ENCODE assay signal across 1 cellular context in the genomic region with DNA sequence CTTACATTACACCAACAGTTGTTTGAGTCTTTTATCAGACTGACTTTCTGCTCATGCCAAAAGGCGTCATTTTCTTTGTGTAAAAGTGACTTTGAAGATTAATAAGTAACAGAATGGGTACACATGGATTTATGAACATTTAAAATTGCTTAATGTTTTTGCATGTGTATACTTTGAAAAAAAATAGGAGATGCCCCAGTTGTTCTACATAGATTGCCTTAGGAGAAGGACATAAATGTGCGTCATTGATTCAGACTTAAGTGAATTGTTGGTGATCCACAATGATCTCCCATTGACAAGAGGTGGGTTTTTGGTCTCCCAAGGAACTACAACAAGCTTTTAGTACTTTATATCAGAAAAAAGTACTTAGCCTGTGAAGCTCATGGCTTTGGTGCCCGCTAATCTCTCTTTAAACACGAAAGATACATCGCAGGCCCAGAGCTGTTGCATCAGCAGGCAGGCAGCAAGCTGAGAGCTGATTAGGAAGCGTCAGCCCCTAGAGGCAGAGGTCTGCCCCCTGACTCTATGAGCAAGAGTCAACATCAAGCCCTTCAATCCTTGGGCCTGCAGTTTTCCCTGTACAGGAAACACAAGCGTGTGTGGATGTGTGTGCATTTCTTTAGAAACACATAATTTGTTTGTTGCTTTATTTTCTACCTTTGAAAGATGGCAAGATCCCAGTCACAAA.
A peak's percentile ranks its signal among the peaks of the same experiment; 100 is the strongest.
TF ChIP-seq lines count a peak whose summit lies in the region.

No MANE protein-coding gene starts in this region.

TF ChIP-seq in HepG2, 621 proteins besides CTCF, POLR2A, EP300 and RAD21 (continued from another document and continues in another):
- TF ChIP-seq, protein P1, sequence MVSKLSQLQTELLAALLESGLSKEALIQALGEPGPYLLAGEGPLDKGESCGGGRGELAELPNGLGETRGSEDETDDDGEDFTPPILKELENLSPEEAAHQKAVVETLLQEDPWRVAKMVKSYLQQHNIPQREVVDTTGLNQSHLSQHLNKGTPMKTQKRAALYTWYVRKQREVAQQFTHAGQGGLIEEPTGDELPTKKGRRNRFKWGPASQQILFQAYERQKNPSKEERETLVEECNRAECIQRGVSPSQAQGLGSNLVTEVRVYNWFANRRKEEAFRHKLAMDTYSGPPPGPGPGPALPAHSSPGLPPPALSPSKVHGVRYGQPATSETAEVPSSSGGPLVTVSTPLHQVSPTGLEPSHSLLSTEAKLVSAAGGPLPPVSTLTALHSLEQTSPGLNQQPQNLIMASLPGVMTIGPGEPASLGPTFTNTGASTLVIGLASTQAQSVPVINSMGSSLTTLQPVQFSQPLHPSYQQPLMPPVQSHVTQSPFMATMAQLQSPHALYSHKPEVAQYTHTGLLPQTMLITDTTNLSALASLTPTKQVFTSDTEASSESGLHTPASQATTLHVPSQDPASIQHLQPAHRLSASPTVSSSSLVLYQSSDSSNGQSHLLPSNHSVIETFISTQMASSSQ (IDR thresholded peaks at IDR 0.05; ENCODE audit: low read depth), result no peak; the same call in 1 of the 2 replicates
- TF ChIP-seq, protein P1 (CRISPR knock-in tag; IDR thresholded peaks at IDR 0.05; ENCODE audit: borderline replicate concordance), result peak; percentile 70; the same call in 1 of the 2 replicates
- TF ChIP-seq, protein P2, sequence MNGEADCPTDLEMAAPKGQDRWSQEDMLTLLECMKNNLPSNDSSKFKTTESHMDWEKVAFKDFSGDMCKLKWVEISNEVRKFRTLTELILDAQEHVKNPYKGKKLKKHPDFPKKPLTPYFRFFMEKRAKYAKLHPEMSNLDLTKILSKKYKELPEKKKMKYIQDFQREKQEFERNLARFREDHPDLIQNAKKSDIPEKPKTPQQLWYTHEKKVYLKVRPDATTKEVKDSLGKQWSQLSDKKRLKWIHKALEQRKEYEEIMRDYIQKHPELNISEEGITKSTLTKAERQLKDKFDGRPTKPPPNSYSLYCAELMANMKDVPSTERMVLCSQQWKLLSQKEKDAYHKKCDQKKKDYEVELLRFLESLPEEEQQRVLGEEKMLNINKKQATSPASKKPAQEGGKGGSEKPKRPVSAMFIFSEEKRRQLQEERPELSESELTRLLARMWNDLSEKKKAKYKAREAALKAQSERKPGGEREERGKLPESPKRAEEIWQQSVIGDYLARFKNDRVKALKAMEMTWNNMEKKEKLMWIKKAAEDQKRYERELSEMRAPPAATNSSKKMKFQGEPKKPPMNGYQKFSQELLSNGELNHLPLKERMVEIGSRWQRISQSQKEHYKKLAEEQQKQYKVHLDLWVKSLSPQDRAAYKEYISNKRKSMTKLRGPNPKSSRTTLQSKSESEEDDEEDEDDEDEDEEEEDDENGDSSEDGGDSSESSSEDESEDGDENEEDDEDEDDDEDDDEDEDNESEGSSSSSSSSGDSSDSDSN (CRISPR knock-in tag; IDR thresholded peaks at IDR 0.05), result peak; percentile 31; the same call in 1 of the 2 replicates
- no peak for TF ChIP-seq ZNF557 (CRISPR knock-in tag; IDR thresholded peaks at IDR 0.05)
- no peak for TF ChIP-seq TBL1XR1 (IDR thresholded peaks at IDR 0.05; ENCODE audit: borderline replicate concordance, low read length, partially characterized antibody)
- no peak; the same call in 1 of the 2 replicates for TF ChIP-seq MTA1 (CRISPR knock-in tag; IDR thresholded peaks at IDR 0.05; ENCODE audit: borderline replicate concordance)
- no peak for TF ChIP-seq ZNF335 (CRISPR knock-in tag; IDR thresholded peaks at IDR 0.05)
- TF ChIP-seq SALL2 (CRISPR knock-in tag; IDR thresholded peaks at IDR 0.05), result 0 out of 2 replicates have a peak, but pooled peaks have one; percentile 18
- TF ChIP-seq HDAC2 (CRISPR knock-in tag; IDR thresholded peaks at IDR 0.05), result peak; percentile 77; the same call in 1 of the 2 replicates
- TF ChIP-seq FOXO1 (CRISPR knock-in tag; IDR thresholded peaks at IDR 0.05), result peak; percentile 72
- TF ChIP-seq MEIS2 (CRISPR knock-in tag; IDR thresholded peaks at IDR 0.05), result peak; percentile 38; the same call in 1 of the 2 replicates
- TF ChIP-seq TCF7L2 (IDR thresholded peaks at IDR 0.05; ENCODE audit: low read depth, low read length), result no peak
- peak; percentile 64; the same call in 1 of the 2 replicates for TF ChIP-seq IRF2 (CRISPR knock-in tag; IDR thresholded peaks at IDR 0.05)
- peak; percentile 40 for TF ChIP-seq NCOA2 (CRISPR knock-in tag; IDR thresholded peaks at IDR 0.05)
- TF ChIP-seq ESRRA (CRISPR knock-in tag; IDR thresholded peaks at IDR 0.05; ENCODE audit: low read depth), result peak; percentile 60; the same call in 1 of the 2 replicates
- peak; percentile 72 for TF ChIP-seq THAP11 (CRISPR knock-in tag; IDR thresholded peaks at IDR 0.05)
- peak; percentile 63; the same call in 1 of the 2 replicates for TF ChIP-seq SNAI1 (CRISPR knock-in tag; IDR thresholded peaks at IDR 0.05; ENCODE audit: borderline replicate concordance)
- peak; percentile 43 for TF ChIP-seq RARA (CRISPR knock-in tag; IDR thresholded peaks at IDR 0.05)
- no peak for TF ChIP-seq ZNF839 (CRISPR knock-in tag; IDR thresholded peaks at IDR 0.05; ENCODE audit: borderline replicate concordance)
- TF ChIP-seq, protein P3, sequence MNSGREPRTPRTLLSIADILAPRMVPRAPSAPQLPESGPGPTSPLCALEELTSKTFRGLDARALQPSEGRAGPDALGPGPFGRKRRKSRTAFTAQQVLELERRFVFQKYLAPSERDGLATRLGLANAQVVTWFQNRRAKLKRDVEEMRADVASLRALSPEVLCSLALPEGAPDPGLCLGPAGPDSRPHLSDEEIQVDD (CRISPR knock-in tag; IDR thresholded peaks at IDR 0.05; ENCODE audit: borderline replicate concordance), result no peak
- TF ChIP-seq EED (CRISPR knock-in tag; IDR thresholded peaks at IDR 0.05), result no peak
- peak; percentile 66 for TF ChIP-seq KAT8 (CRISPR knock-in tag; IDR thresholded peaks at IDR 0.05)
- TF ChIP-seq SAP130 (CRISPR knock-in tag; IDR thresholded peaks at IDR 0.05; ENCODE audit: low read depth), result peak; percentile 82
- no peak for TF ChIP-seq CC2D1A (CRISPR knock-in tag; IDR thresholded peaks at IDR 0.05)
- peak; percentile 81; the same call in 1 of the 2 replicates for TF ChIP-seq SALL1 (CRISPR knock-in tag; IDR thresholded peaks at IDR 0.05)
- TF ChIP-seq MEF2D (CRISPR knock-in tag; IDR thresholded peaks at IDR 0.05), result peak; percentile 21; the same call in 1 of the 2 replicates
- TF ChIP-seq ZNF354B (CRISPR knock-in tag; IDR thresholded peaks at IDR 0.05), result no peak
- peak; percentile 86 for TF ChIP-seq FOXA3 (CRISPR knock-in tag; IDR thresholded peaks at IDR 0.05)
- TF ChIP-seq SATB2 (CRISPR knock-in tag; IDR thresholded peaks at IDR 0.05), result 0 out of 2 replicates have a peak, but pooled peaks have one; percentile 56
- TF ChIP-seq TARDBP (CRISPR knock-in tag; IDR thresholded peaks at IDR 0.05), result peak; percentile 80
- TF ChIP-seq ZBTB7B (CRISPR knock-in tag; IDR thresholded peaks at IDR 0.05), result peak; percentile 92
- peak; percentile 56; the same call in 1 of the 2 replicates for TF ChIP-seq YEATS4 (CRISPR knock-in tag; IDR thresholded peaks at IDR 0.05; ENCODE audit: borderline replicate concordance)
- TF ChIP-seq, protein P4, sequence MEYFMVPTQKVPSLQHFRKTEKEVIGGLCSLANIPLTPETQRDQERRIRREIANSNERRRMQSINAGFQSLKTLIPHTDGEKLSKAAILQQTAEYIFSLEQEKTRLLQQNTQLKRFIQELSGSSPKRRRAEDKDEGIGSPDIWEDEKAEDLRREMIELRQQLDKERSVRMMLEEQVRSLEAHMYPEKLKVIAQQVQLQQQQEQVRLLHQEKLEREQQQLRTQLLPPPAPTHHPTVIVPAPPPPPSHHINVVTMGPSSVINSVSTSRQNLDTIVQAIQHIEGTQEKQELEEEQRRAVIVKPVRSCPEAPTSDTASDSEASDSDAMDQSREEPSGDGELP (IDR thresholded peaks at IDR 0.05; ENCODE audit: borderline replicate concordance, low read depth), result peak; percentile 50; the same call in 1 of the 2 replicates
- TF ChIP-seq, protein P5, sequence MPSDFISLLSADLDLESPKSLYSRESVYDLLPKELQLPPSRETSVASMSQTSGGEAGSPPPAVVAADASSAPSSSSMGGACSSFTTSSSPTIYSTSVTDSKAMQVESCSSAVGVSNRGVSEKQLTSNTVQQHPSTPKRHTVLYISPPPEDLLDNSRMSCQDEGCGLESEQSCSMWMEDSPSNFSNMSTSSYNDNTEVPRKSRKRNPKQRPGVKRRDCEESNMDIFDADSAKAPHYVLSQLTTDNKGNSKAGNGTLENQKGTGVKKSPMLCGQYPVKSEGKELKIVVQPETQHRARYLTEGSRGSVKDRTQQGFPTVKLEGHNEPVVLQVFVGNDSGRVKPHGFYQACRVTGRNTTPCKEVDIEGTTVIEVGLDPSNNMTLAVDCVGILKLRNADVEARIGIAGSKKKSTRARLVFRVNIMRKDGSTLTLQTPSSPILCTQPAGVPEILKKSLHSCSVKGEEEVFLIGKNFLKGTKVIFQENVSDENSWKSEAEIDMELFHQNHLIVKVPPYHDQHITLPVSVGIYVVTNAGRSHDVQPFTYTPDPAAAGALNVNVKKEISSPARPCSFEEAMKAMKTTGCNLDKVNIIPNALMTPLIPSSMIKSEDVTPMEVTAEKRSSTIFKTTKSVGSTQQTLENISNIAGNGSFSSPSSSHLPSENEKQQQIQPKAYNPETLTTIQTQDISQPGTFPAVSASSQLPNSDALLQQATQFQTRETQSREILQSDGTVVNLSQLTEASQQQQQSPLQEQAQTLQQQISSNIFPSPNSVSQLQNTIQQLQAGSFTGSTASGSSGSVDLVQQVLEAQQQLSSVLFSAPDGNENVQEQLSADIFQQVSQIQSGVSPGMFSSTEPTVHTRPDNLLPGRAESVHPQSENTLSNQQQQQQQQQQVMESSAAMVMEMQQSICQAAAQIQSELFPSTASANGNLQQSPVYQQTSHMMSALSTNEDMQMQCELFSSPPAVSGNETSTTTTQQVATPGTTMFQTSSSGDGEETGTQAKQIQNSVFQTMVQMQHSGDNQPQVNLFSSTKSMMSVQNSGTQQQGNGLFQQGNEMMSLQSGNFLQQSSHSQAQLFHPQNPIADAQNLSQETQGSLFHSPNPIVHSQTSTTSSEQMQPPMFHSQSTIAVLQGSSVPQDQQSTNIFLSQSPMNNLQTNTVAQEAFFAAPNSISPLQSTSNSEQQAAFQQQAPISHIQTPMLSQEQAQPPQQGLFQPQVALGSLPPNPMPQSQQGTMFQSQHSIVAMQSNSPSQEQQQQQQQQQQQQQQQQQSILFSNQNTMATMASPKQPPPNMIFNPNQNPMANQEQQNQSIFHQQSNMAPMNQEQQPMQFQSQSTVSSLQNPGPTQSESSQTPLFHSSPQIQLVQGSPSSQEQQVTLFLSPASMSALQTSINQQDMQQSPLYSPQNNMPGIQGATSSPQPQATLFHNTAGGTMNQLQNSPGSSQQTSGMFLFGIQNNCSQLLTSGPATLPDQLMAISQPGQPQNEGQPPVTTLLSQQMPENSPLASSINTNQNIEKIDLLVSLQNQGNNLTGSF (CRISPR knock-in tag; IDR thresholded peaks at IDR 0.05), result no peak
- TF ChIP-seq, protein P6, sequence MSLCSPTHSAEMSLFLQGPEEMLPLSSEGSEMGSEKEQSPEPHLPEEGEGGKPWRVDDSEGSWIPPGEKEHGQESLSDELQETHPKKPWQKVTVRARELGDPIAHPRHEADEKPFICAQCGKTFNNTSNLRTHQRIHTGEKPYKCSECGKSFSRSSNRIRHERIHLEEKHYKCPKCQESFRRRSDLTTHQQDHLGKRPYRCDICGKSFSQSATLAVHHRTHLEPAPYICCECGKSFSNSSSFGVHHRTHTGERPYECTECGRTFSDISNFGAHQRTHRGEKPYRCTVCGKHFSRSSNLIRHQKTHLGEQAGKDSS (CRISPR knock-in tag; IDR thresholded peaks at IDR 0.05; ENCODE audit: borderline replicate concordance, low read depth), result 0 out of 2 replicates have a peak, but pooled peaks have one; percentile 68
- peak; percentile 38; the same call in 1 of the 2 replicates for TF ChIP-seq HNF4A (CRISPR knock-in tag; IDR thresholded peaks at IDR 0.05)
- TF ChIP-seq, protein P7, sequence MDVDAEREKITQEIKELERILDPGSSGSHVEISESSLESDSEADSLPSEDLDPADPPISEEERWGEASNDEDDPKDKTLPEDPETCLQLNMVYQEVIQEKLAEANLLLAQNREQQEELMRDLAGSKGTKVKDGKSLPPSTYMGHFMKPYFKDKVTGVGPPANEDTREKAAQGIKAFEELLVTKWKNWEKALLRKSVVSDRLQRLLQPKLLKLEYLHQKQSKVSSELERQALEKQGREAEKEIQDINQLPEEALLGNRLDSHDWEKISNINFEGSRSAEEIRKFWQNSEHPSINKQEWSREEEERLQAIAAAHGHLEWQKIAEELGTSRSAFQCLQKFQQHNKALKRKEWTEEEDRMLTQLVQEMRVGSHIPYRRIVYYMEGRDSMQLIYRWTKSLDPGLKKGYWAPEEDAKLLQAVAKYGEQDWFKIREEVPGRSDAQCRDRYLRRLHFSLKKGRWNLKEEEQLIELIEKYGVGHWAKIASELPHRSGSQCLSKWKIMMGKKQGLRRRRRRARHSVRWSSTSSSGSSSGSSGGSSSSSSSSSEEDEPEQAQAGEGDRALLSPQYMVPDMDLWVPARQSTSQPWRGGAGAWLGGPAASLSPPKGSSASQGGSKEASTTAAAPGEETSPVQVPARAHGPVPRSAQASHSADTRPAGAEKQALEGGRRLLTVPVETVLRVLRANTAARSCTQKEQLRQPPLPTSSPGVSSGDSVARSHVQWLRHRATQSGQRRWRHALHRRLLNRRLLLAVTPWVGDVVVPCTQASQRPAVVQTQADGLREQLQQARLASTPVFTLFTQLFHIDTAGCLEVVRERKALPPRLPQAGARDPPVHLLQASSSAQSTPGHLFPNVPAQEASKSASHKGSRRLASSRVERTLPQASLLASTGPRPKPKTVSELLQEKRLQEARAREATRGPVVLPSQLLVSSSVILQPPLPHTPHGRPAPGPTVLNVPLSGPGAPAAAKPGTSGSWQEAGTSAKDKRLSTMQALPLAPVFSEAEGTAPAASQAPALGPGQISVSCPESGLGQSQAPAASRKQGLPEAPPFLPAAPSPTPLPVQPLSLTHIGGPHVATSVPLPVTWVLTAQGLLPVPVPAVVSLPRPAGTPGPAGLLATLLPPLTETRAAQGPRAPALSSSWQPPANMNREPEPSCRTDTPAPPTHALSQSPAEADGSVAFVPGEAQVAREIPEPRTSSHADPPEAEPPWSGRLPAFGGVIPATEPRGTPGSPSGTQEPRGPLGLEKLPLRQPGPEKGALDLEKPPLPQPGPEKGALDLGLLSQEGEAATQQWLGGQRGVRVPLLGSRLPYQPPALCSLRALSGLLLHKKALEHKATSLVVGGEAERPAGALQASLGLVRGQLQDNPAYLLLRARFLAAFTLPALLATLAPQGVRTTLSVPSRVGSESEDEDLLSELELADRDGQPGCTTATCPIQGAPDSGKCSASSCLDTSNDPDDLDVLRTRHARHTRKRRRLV (CRISPR knock-in tag; IDR thresholded peaks at IDR 0.05), result peak; percentile 60
- peak; percentile 82 for TF ChIP-seq ASH2L (IDR thresholded peaks at IDR 0.05; ENCODE audit: insufficient read length, low read depth, low read length)
- TF ChIP-seq POLR2G (IDR thresholded peaks at IDR 0.05; ENCODE audit: low read depth, low read length), result peak; percentile 68
- TF ChIP-seq ZNF382 (CRISPR knock-in tag; IDR thresholded peaks at IDR 0.05; ENCODE audit: borderline replicate concordance), result no peak
- peak; percentile 69; the same call in 1 of the 2 replicates for TF ChIP-seq DMAP1 (CRISPR knock-in tag; IDR thresholded peaks at IDR 0.05)
